ENCODE assay signal across 8 cellular contexts in the genomic region with DNA sequence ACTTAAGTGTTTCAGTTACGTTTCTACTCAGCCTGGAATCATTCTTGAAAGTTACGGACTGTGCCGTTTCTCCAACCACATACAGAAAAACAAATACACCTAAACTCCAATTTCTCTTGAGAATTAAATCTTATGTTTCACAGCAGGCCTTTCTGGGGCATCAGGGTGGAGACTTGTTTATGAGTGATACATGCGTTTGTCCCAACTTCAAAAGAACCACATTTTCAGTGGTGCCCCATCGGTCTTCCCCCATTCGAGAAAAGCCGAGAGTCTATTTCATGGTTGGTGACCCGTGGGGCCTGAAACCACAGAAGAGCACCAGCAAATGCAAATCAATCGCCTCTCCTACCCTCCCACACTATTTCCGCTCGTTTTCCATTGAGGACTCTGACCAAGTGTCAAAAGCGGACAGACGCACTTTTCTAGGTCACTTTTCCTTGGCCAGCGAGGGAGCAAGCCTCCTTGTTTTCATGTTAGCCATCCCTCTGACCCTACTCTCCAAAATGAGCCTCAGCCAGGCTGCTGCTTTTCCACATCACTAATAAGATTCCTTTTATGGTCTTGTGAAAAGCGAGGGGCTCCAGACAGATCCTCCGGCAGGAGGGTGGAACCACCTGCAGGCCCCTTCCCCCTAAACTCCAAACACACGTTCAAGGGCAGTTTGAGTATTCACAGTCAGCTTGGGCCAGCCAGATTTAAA. TPM values are rescaled to one million over a fixed set of nuclear protein-coding genes. Genes with fewer than 3 reads are reported as not detected.
DNase-seq lines count a peak whose midpoint lies in the region; ATAC-seq, FAIRE-seq and TF ChIP-seq lines count a peak whose summit lies in the region.

No MANE protein-coding gene starts in this region.

- CTCF ChIA-PET in IMR-90 (lab: Yijun Ruan, JAX) (interaction anchor here (0.7 to 1.5 kb wide), 11 partner anchors 11 to 597 kb away, joined by 3 to 7 read pairs (median 3); no protein-coding TSS in a partner anchor), H1 (lab: Charles Lee; ENCODE audit: partially characterized antibody) (interaction anchor here (0.7 to 3.3 kb wide), 20 partner anchors 8 to 881 kb away, joined by 3 to 19 read pairs (median 4); no protein-coding TSS in a partner anchor)

- TF ChIP-seq CTCF in IMR-90 (conservative IDR thresholded peaks at IDR 0.05; ENCODE audit: low read depth, low read length) (no peak), H1 (IDR thresholded peaks at IDR 0.05; ENCODE audit: control extremely low read depth in 1 of 3, insufficient read depth in 1 of 3, low read depth in 1 of 3, low read length in 3 of 3) (no peak), parathyroid adenoma (IDR thresholded peaks at IDR 0.05) (no peak)

- H2AK5ac ChIP-seq in IMR-90 (ENCODE audit: low read depth, low read length) (peak overlapping the region; percentile 72), H1 (ENCODE audit: low read depth, low read length) (0 out of 2 replicates have a peak overlapping the region, but pooled peaks have one; percentile 30)

- peak; percentile 30 for DNase-seq in IMR-90
- no peak for DNase-seq in H1 (ENCODE audit: low read depth in 1 of 2, low spot score in 2 of 2)
- DNase-seq in foreskin melanocyte = no peak
- DNase-seq in effector CD8-positive, alpha-beta T cell (lab: John Stamatoyannopoulos, UW) = no peak
- no peak for DNase-seq in NCI-H1105 treated with DMSO at 0.1 percent for 48 hours (lab: John Stamatoyannopoulos, UW)

- H3K18ac ChIP-seq in IMR-90 (ENCODE audit: low read depth, low read length) = peak overlapping the region; percentile 25
- H3K18ac ChIP-seq in H1 (ENCODE audit: extremely low read depth, low read length) = no peak overlapping the region; the same call in 1 of the 2 replicates

- dilution Hi-C loops in IMR-90 (cut with HindIII; ENCODE audit: low sequenced_read_pairs, unreplicated experiment) = loop anchor here (25.0 kb wide), 1 partner anchor 867 kb away; no protein-coding TSS in a partner anchor

- H4K8ac ChIP-seq in IMR-90 (ENCODE audit: low read depth in 2 of 2, low read length in 2 of 2) = peak overlapping the region; percentile 7 to 61; a peak in 3 of 4 replicates
- H4K8ac ChIP-seq in H1 (ENCODE audit: extremely low read depth, insufficient read depth, low read length) = no peak overlapping the region

- H3K14ac ChIP-seq in IMR-90 (replicated peaks; ENCODE audit: low read depth, low read length) (peak overlapping the region; percentile 45), H1 (ENCODE audit: insufficient read length) (no peak overlapping the region)

- H4K5ac ChIP-seq in IMR-90 (ENCODE audit: low read depth, low read length) = peak overlapping the region; percentile 13; the same call in 1 of the 2 replicates
- H4K5ac ChIP-seq in H1 (ENCODE audit: insufficient read length, low read depth, low read length) = no peak overlapping the region

- TF ChIP-seq EP300 in H1 (IDR thresholded peaks at IDR 0.05; ENCODE audit: borderline replicate concordance in 1 of 2, low read depth in 2 of 2, low read length in 2 of 2) = no peak

- H3K4me3 ChIP-seq in BLaER1 treated with 17β-estradiol and CSF1 and Interleukin-3, amounts not matched to agents 10 nM and 100 nM = peak overlapping the region; percentile 31 to 78 (median 71); a peak in 17 of 20 replicates
- H3K4me3 ChIP-seq in IMR-90 (ENCODE audit: insufficient read depth, low read depth, low read length) (peak overlapping the region; percentile 93), H1 (ENCODE audit: extremely low read depth in 1 of 4, insufficient read depth in 2 of 4, low read depth in 3 of 4, low read length in 4 of 4) (peak overlapping the region; percentile 48 to 86 (median 79); a peak in 5 of 8 replicates), parathyroid adenoma (ENCODE audit: low read depth, low read length) (peak overlapping the region; percentile 66)

- POLR2A ChIA-PET in IMR-90 (lab: Charles Lee; ENCODE audit: unreplicated experiment) = interaction anchor here (1.0 to 1.2 kb wide), 3 partner anchors 112 to 312 kb away, joined by 3 to 6 read pairs (median 3); a partner anchor contains a TSS
- POLR2A ChIA-PET in H1 (lab: Charles Lee; ENCODE audit: partially characterized antibody) = interaction anchor here (0.8 to 2.6 kb wide), 5 partner anchors 9 to 236 kb away, joined by 3 to 8 read pairs (median 4); a partner anchor contains a TSS

- peak overlapping the region; percentile 66 for H2BK120ac ChIP-seq in IMR-90 (ENCODE audit: low read depth, low read length)
- H2BK120ac ChIP-seq in H1 (replicated peaks; ENCODE audit: low read depth, low read length) = no peak overlapping the region

- H2BK15ac ChIP-seq in IMR-90 (ENCODE audit: low read depth, low read length) = 0 out of 3 replicates have a peak overlapping the region, but pooled peaks have one; percentile 16
- H2BK15ac ChIP-seq in H1 (ENCODE audit: low read length) = no peak overlapping the region

- H2BK20ac ChIP-seq in IMR-90 (ENCODE audit: low read depth, low read length) (peak overlapping the region; percentile 62), H1 (ENCODE audit: low read length) (no peak overlapping the region)

- peaks cover 14% of the 10 kb centered on the region; the same call in 1 of the 2 replicates for H3K9me1 ChIP-seq in IMR-90 (ENCODE audit: insufficient read depth, low read length)

- BruUV-seq in IMR-90 (replicated peaks; lab: Mats Ljungman, UMichigan) = no TSS peak

- TF ChIP-seq POLR2A in IMR-90 (IDR thresholded peaks at IDR 0.05; ENCODE audit: low read depth, low read length) = no peak
- TF ChIP-seq POLR2A in H1 (IDR thresholded peaks at IDR 0.05; ENCODE audit: control extremely low read depth in 1 of 2, low read depth in 2 of 2, low read length in 2 of 2) = no peak

- H2BK5ac ChIP-seq in IMR-90 (ENCODE audit: low read depth, low read length, poor library complexity, severe bottlenecking) = peak overlapping the region; percentile 25
- H2BK5ac ChIP-seq in H1 (ENCODE audit: low read depth, low read length) = no peak overlapping the region

- no peak for FAIRE-seq in H1 (lab: Jason Lieb, UNC)

- 21% methylated on average over 8 of the region's 17 CpGs; no CpG with 5 or more reads in 1 of the 2 experiments for WGBS in IMR-90 (ENCODE audit: extremely low coverage in 2 of 2, insufficient read length in 1 of 2), 2 experiments
- 71% methylated on average over 15 of the region's 17 CpGs; no CpG with 5 or more reads in 1 of the 2 experiments for WGBS in H1 (ENCODE audit: extremely low coverage in 1 of 2, insufficient coverage in 1 of 2, insufficient read length in 1 of 2, insufficient replicate concordance in 2 of 2, low coverage in 1 of 2, low lambda C conversion rate in 2 of 2, missing lambda C conversion rate in 1 of 2), 2 experiments

- H3K79me1 ChIP-seq in IMR-90 (ENCODE audit: low read depth in 1 of 2, low read length in 2 of 2) (peaks cover 26 to 72% of the 10 kb centered on the region in 2 experiments), H1 (ENCODE audit: low read depth, low read length) (peaks cover 4% of the 10 kb centered on the region)

- H2AFZ ChIP-seq in IMR-90 (replicated peaks; ENCODE audit: low read length, poor library complexity) (peak overlapping the region; percentile 35), H1 (ENCODE audit: low read length) (no peak overlapping the region), parathyroid adenoma (peak overlapping the region; percentile 100)

- peaks cover 33 to 65% (median 58%) of the 10 kb centered on the region in 10 experiments for H3K4me1 ChIP-seq in BLaER1 treated with 17β-estradiol and CSF1 and Interleukin-3, amounts not matched to agents 10 nM and 100 nM
- H3K4me1 ChIP-seq in IMR-90 (ENCODE audit: control insufficient read depth, insufficient read depth, low read length) = peaks cover 13% of the 10 kb centered on the region
- peaks cover 5 to 28% (median 20%) of the 10 kb centered on the region in 4 experiments for H3K4me1 ChIP-seq in H1 (replicated peaks in 1 of 4; ENCODE audit: control insufficient read depth in 3 of 4, insufficient read depth in 4 of 4, low read length in 3 of 4)
- H3K4me1 ChIP-seq in parathyroid adenoma = peaks cover 25% of the 10 kb centered on the region

- peak overlapping the region; percentile 93 to 100 (median 98) for H3K4me2 ChIP-seq in BLaER1 treated with 17β-estradiol and CSF1 and Interleukin-3, amounts not matched to agents 10 nM and 100 nM
- H3K4me2 ChIP-seq in IMR-90 (ENCODE audit: low read depth, low read length) (peak overlapping the region; percentile 77), H1 (ENCODE audit: insufficient read depth in 1 of 2, low read depth in 2 of 2, low read length in 2 of 2) (peak overlapping the region; percentile 64 to 82), parathyroid adenoma (ENCODE audit: low read length) (peak overlapping the region; percentile 68)

- TF ChIP-seq RAD21 in IMR-90 (IDR thresholded peaks at IDR 0.05; ENCODE audit: low read length) (no peak), H1 (IDR thresholded peaks at IDR 0.05 in 1 of 2, conservative IDR thresholded peaks at IDR 0.05 in 1 of 2; ENCODE audit: low read depth in 2 of 2, low read length in 2 of 2) (no peak)

- peaks cover 0 to 52% (median 12%) of the 10 kb centered on the region in 11 experiments; a peak in 14 of 22 replicates for H4K20me1 ChIP-seq in BLaER1 treated with 17β-estradiol and CSF1 and Interleukin-3, amounts not matched to agents 10 nM and 100 nM
- peaks cover 18% of the 10 kb centered on the region for H4K20me1 ChIP-seq in IMR-90 (ENCODE audit: insufficient read depth, low read length)
- peaks cover 0 to 9% of the 10 kb centered on the region in 2 experiments for H4K20me1 ChIP-seq in H1 (replicated peaks in 1 of 2; ENCODE audit: control insufficient read depth in 1 of 2, insufficient read depth in 2 of 2, low read length in 2 of 2)

- H3K4ac ChIP-seq in IMR-90 (ENCODE audit: low read depth, low read length) (peak overlapping the region; percentile 82), H1 (replicated peaks; ENCODE audit: insufficient read length, low read depth, low read length) (peak overlapping the region; percentile 41)

- H3K9ac ChIP-seq in BLaER1 treated with 17β-estradiol and CSF1 and Interleukin-3, amounts not matched to agents 10 nM and 100 nM = peak overlapping the region in 10 of 11 experiments; percentile 40 to 85 (median 70); a peak in 19 of 22 replicates
- H3K9ac ChIP-seq in IMR-90 (ENCODE audit: low read depth, low read length) (peak overlapping the region; percentile 62), H1 (replicated peaks in 1 of 4; ENCODE audit: extremely low read depth in 1 of 4, low read depth in 3 of 4, low read length in 3 of 4) (no peak overlapping the region), parathyroid adenoma (peak overlapping the region; percentile 34)

- in situ Hi-C loops in IMR-90 (cut with MboI; ENCODE audit: low sequenced_read_pairs) = loop anchor here (10.0 kb wide), 1 partner anchor 874 kb away; no protein-coding TSS in a partner anchor

- H3K23me2 ChIP-seq in H1 (ENCODE audit: low read depth, low read length) = peaks cover 19% of the 10 kb centered on the region

- H3K79me2 ChIP-seq in H1 (ENCODE audit: control insufficient read depth in 1 of 2, insufficient read depth in 2 of 2, low read length in 2 of 2) (peaks cover 7 to 70% of the 10 kb centered on the region in 2 experiments), parathyroid adenoma (peaks cover 7% of the 10 kb centered on the region)

- intact Hi-C loops in IMR-90 (cut with micrococcal nuclease) = loop anchor here (1.0 to 10.0 kb wide), 12 partner anchors 112 to 784 kb away; no protein-coding TSS in a partner anchor

- H3K36me3 ChIP-seq in BLaER1 treated with 17β-estradiol and CSF1 and Interleukin-3, amounts not matched to agents 10 nM and 100 nM = peaks cover 0 to 24% (median 0%) of the 10 kb centered on the region in 11 experiments; a peak in 6 of 22 replicates
- H3K36me3 ChIP-seq in IMR-90 (ENCODE audit: control insufficient read depth, insufficient read depth, low read length) (peaks cover 30% of the 10 kb centered on the region), H1 (ENCODE audit: control insufficient read depth in 2 of 4, insufficient read depth in 4 of 4, low read length in 3 of 4) (peaks cover 0 to 24% (median 5%) of the 10 kb centered on the region in 4 experiments; a peak in 3 of 8 replicates), parathyroid adenoma (ENCODE audit: control insufficient read depth, insufficient read depth, low read length) (no peaks in the 10 kb centered on the region)

- H3K23ac ChIP-seq in IMR-90 (ENCODE audit: low read depth, low read length) (peak overlapping the region; percentile 69; the same call in 1 of the 2 replicates), H1 (ENCODE audit: insufficient read length) (no peak overlapping the region)

- ATAC-seq in GM21381 (IDR thresholded peaks at IDR 0.05; ENCODE audit: unreplicated experiment) (peak; percentile 24), IMR-90 (ENCODE audit: low read depth) (no peak)

- peak overlapping the region in 10 of 11 experiments; percentile 25 to 86 (median 71); a peak in 20 of 22 replicates for H3K27ac ChIP-seq in BLaER1 treated with 17β-estradiol and CSF1 and Interleukin-3, amounts not matched to agents 10 nM and 100 nM
- H3K27ac ChIP-seq in IMR-90 (ENCODE audit: insufficient read depth, low read length) (peak overlapping the region; percentile 92), H1 (ENCODE audit: low read depth, low read length) (no peak overlapping the region), parathyroid adenoma (peak overlapping the region; percentile 99)

- peaks cover 3 to 49% (median 40%) of the 10 kb centered on the region in 11 experiments; a peak in 19 of 22 replicates for H3K27me3 ChIP-seq in BLaER1 treated with 17β-estradiol and CSF1 and Interleukin-3, amounts not matched to agents 10 nM and 100 nM
- H3K27me3 ChIP-seq in IMR-90 (ENCODE audit: control insufficient read depth, insufficient read depth, low read length) (no peaks in the 10 kb centered on the region), H1 (replicated peaks in 1 of 4; ENCODE audit: control insufficient read depth in 3 of 4, extremely low read depth in 1 of 4, insufficient read depth in 3 of 4, low read length in 3 of 4) (no peaks in the 10 kb centered on the region; a peak in 1 of 7 replicates), parathyroid adenoma (ENCODE audit: control insufficient read depth, insufficient read depth, low read length) (no peaks in the 10 kb centered on the region)

- no peaks in the 10 kb centered on the region for H3K9me3 ChIP-seq in BLaER1 treated with 17β-estradiol and CSF1 and Interleukin-3, amounts not matched to agents 10 nM and 100 nM (replicated peaks in 1 of 11)
- H3K9me3 ChIP-seq in IMR-90 (ENCODE audit: control insufficient read depth, insufficient read depth, low read length) (no peaks in the 10 kb centered on the region), H1 (ENCODE audit: insufficient read depth in 2 of 2, low read depth in 1 of 2, low read length in 1 of 2) (no peaks in the 10 kb centered on the region; a peak in 1 of 4 replicates), parathyroid adenoma (ENCODE audit: control insufficient read depth, low read length) (no peaks in the 10 kb centered on the region)

- H4K91ac ChIP-seq in IMR-90 (ENCODE audit: insufficient read depth, low read depth, low read length) (peak overlapping the region; percentile 46), H1 (replicated peaks; ENCODE audit: insufficient read length, low read length) (no peak overlapping the region)

- H2BK12ac ChIP-seq in H1 (ENCODE audit: low read depth, low read length) = 0 out of 2 replicates have a peak overlapping the region, but pooled peaks have one; percentile 4

- H2AK9ac ChIP-seq in IMR-90 (replicated peaks; ENCODE audit: low read depth, low read length, poor library complexity) = peak overlapping the region; percentile 46

- H3K56ac ChIP-seq in IMR-90 (ENCODE audit: extremely low read depth, insufficient read depth, low read length) (peak overlapping the region; percentile 61), H1 (replicated peaks; ENCODE audit: insufficient read length, low read depth, low read length) (no peak overlapping the region)

RNA-seq across cellular contexts. Expression of a gene that starts 3.1 kb away (rescaled TPM):
- total RNA-seq in IMR-90 (2012; rRNA removed) = 19.4 and 22.6 TPM in 2 replicates
- polyA plus RNA-seq in IMR-90 (2012; rRNA removed) = 9.4 and 10.2 TPM in 2 replicates
- 6.4 and 9.4 TPM in 2 replicates for polyA plus RNA-seq in IMR-90 (2012; cell fraction: cytosol; rRNA removed)
- polyA plus RNA-seq in IMR-90 (2012; cell fraction: nucleus; rRNA removed; ENCODE audit: low replicate concordance) = 32.3 and 70.8 TPM in 2 replicates
- 27.3 and 29.1 TPM in 2 replicates for total RNA-seq in H1 (2021; fragmentation: NEBNext Ultra II Directional; extraction: Animal tissue kit (Norgen Biotek cat#: 25700))
- polyA plus RNA-seq in H1 (2011; rRNA removed) = 13.5 and 19.7 TPM in 2 replicates
- polyA plus RNA-seq in H1 (2011; cell fraction: cytosol; rRNA removed) = 18.4 TPM
- 65.7 TPM for polyA plus RNA-seq in H1 (2011; cell fraction: nucleus; rRNA removed)
- 19.6 to 22.8 TPM (median 21.2 TPM) in 4 replicates for polyA plus RNA-seq in H1 (2012, experiment 1 of 2)
- polyA plus RNA-seq in H1 (2012, experiment 2 of 2) = 6.3 TPM
- polyA plus RNA-seq in H1 (2013, experiment 1 of 2) = 18.1 TPM
- 15.5 TPM for polyA plus RNA-seq in H1 (2013, experiment 2 of 2)
- 83.6 and 86.3 TPM in 2 replicates for polyA minus RNA-seq in H1 (2011; rRNA and poly(A)+ RNA removed)
- 65.6 TPM for polyA minus RNA-seq in H1 (2011; cell fraction: cytosol; rRNA and poly(A)+ RNA removed)
- 76.8 TPM for polyA minus RNA-seq in H1 (2011; cell fraction: nucleus; rRNA and poly(A)+ RNA removed)

Comparison
In these comparisons a context has a peak if more than half of its experiments do, and no peak if none do; other contexts are left out.
1. H3K9ac ChIP-seq: peak in BLaER1 treated with 17β-estradiol and CSF1 and Interleukin-3, amounts not matched to agents 10 nM and 100 nM (10 of 11), IMR-90 (single experiment) and parathyroid adenoma (single experiment); none in H1 (0 of 4).
2. Peak in every context shown above with its lines, with median percentiles within 50 percentile points of each other: H3K4me2 ChIP-seq and H3K4me3 ChIP-seq.